In the genomic region with DNA sequence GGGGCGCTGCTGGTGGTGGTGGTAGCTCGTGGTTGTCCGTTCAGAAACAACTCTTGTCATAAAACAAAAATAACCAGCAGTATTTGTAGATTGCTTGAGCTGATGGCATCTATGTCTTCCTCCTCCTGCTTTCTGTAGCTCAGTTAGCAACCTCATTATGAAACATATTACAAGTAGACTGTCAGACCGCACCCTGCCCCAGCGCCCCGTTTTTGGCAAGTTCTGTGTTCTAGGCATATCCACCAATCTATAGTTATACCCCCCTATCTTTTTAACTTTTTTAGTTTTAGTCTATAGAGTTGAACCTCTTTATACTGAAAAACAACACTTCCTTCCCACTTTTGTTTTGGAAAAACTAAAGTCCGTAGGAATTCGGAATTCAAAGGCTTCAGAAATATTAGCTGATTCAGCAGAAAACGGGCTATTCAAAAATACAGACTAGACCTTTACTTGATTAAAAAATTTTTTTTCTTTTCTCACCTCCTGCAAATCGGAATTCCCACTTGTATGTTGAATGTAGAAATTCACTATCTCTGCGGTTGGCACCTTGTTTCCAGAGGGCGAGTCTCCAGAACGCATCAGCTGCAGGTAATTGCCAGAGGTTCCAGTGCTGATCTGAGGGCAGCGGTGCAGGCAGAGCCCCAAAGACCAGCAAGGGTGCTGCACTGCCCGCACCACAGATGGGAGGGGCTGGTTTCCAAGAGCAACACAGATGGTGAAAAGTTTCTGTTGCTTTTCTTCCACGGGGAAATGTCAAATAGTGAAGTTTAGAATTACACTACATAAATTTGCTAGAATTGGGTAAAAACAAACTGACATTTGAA, we compare ENCODE assay signal across 9 cellular contexts. TPM values are rescaled to one million over a fixed set of nuclear protein-coding genes. Genes with fewer than 3 reads are reported as not detected.
DNase-seq lines count a peak whose midpoint lies in the region; ATAC-seq, FAIRE-seq and TF ChIP-seq lines count a peak whose summit lies in the region.
"Had no signal": no experiment of that assay in that cellular context is flagged by ENCODE, and none has a peak within 500 bp of the region (broad histone marks: within the 10 kb centered on the region; RNA-seq: fewer than 3 reads in every experiment).

No MANE protein-coding gene starts in this region.

- H3K4me3 ChIP-seq in kidney (ENCODE audit: low read length in 2 of 2), result peak overlapping the region; percentile 81 to 82
- peak overlapping the region; percentile 94 for H3K4me3 ChIP-seq in suprapubic skin

- H3K27me3 ChIP-seq in suprapubic skin, result peaks cover 5% of the 10 kb centered on the region

- no peak for ATAC-seq in activated CD8-positive, alpha-beta memory T cell treated with anti-CD3 and anti-CD28 coated beads, Interleukin-2, amount 10 ng/mL, durations not matched to agents 7 days and 5 days
- no peak for ATAC-seq in activated naive CD8-positive, alpha-beta T cell treated with anti-CD3 and anti-CD28 coated beads, Interleukin-2, amount 50 U/mL, for 24 hours
- ATAC-seq in GM21526 (IDR thresholded peaks at IDR 0.05; ENCODE audit: low FRiP score, unreplicated experiment), result no peak

- H3K36me3 ChIP-seq in kidney (ENCODE audit: control insufficient read depth in 1 of 2, insufficient read depth in 2 of 2, low read length in 2 of 2), result no peaks in the 10 kb centered on the region
- H3K36me3 ChIP-seq in suprapubic skin, result no peaks in the 10 kb centered on the region

- H3K9me3 ChIP-seq in kidney (ENCODE audit: control insufficient read depth in 1 of 2, low read length in 2 of 2) (no peaks in the 10 kb centered on the region), suprapubic skin (no peaks in the 10 kb centered on the region)

- no peak for TF ChIP-seq POLR2A in suprapubic skin (IDR thresholded peaks at IDR 0.05)

- peaks cover 25% of the 10 kb centered on the region for H3K4me1 Mint-ChIP-seq in activated CD8-positive, alpha-beta memory T cell treated with anti-CD3 and anti-CD28 coated beads, Interleukin-2, amount 10 ng/mL, durations not matched to agents 7 days and 5 days
- H3K4me1 Mint-ChIP-seq in activated naive CD8-positive, alpha-beta T cell treated with anti-CD3 and anti-CD28 coated beads, Interleukin-2, amount 50 U/mL, for 24 hours, result peaks cover 24% of the 10 kb centered on the region

- peak overlapping the region in 1 of 2 donors; percentile 72 for H3K9ac ChIP-seq in kidney (ENCODE audit: low read length in 2 of 2)

- DNase-seq in activated CD8-positive, alpha-beta memory T cell treated with anti-CD3 and anti-CD28 coated beads, Interleukin-2, amount 10 ng/mL, durations not matched to agents 7 days and 5 days, result no peak
- no peak for DNase-seq in activated CD8-positive, alpha-beta memory T cell treated with anti-CD3 and anti-CD28 coated beads, Interleukin-2, amount 50 U/mL, for 48 hours
- DNase-seq in activated naive CD8-positive, alpha-beta T cell treated with anti-CD3 and anti-CD28 coated beads, Interleukin-2, amount 50 U/mL, for 24 hours, result no peak
- DNase-seq in kidney (no peak), suprapubic skin (ENCODE audit: low spot score in 2 of 2) (no peak), NCI-H2196 (lab: John Stamatoyannopoulos, UW; ENCODE audit: unreplicated experiment) (no peak), COLO829 (ENCODE audit: low spot score) (no peak)

- FAIRE-seq in kidney (lab: Jason Lieb, UNC), result no peak

- no peak for TF ChIP-seq CTCF in kidney (IDR thresholded peaks at IDR 0.05; ENCODE audit: borderline replicate concordance, extremely low read depth, insufficient read depth)
- TF ChIP-seq CTCF in suprapubic skin (IDR thresholded peaks at IDR 0.05), result no peak

- H3K27me3 Mint-ChIP-seq in activated CD8-positive, alpha-beta memory T cell treated with anti-CD3 and anti-CD28 coated beads, Interleukin-2, amount 10 ng/mL, durations not matched to agents 7 days and 5 days, result peaks cover 55% of the 10 kb centered on the region
- H3K27me3 Mint-ChIP-seq in activated naive CD8-positive, alpha-beta T cell treated with anti-CD3 and anti-CD28 coated beads, Interleukin-2, amount 50 U/mL, for 24 hours, result peaks cover 43% of the 10 kb centered on the region

- no peaks in the 10 kb centered on the region for H3K9me3 Mint-ChIP-seq in activated CD8-positive, alpha-beta memory T cell treated with anti-CD3 and anti-CD28 coated beads, Interleukin-2, amount 10 ng/mL, durations not matched to agents 7 days and 5 days (ENCODE audit: low read depth)
- H3K9me3 Mint-ChIP-seq in activated naive CD8-positive, alpha-beta T cell treated with anti-CD3 and anti-CD28 coated beads, Interleukin-2, amount 50 U/mL, for 24 hours, result no peaks in the 10 kb centered on the region

- H3K4me3 Mint-ChIP-seq in activated CD8-positive, alpha-beta memory T cell treated with anti-CD3 and anti-CD28 coated beads, Interleukin-2, amount 10 ng/mL, durations not matched to agents 7 days and 5 days, result peak overlapping the region; percentile 65
- peak overlapping the region; percentile 75 for H3K4me3 Mint-ChIP-seq in activated naive CD8-positive, alpha-beta T cell treated with anti-CD3 and anti-CD28 coated beads, Interleukin-2, amount 50 U/mL, for 24 hours

- no peak for TF ChIP-seq EP300 in suprapubic skin (IDR thresholded peaks at IDR 0.05)

- intact Hi-C loops in kidney (cut with DNase I), result no loop called here

- 9% methylated on average over 16 of the region's 16 CpGs for WGBS in suprapubic skin

- CTCF ChIA-PET in activated CD8-positive, alpha-beta memory T cell treated with anti-CD3 and anti-CD28 coated beads, Interleukin-2, amount 10 ng/mL, durations not matched to agents 7 days and 5 days (lab: Charles Lee), result interaction anchor here (1.1 kb wide), 2 partner anchors 9 to 405 kb away, joined by 3 read pairs; no protein-coding TSS in a partner anchor

- H3K27ac Mint-ChIP-seq in activated CD8-positive, alpha-beta memory T cell treated with anti-CD3 and anti-CD28 coated beads, Interleukin-2, amount 10 ng/mL, durations not matched to agents 7 days and 5 days, result no peak overlapping the region
- no peak overlapping the region for H3K27ac Mint-ChIP-seq in activated naive CD8-positive, alpha-beta T cell treated with anti-CD3 and anti-CD28 coated beads, Interleukin-2, amount 50 U/mL, for 24 hours

- H3K27ac ChIP-seq in kidney (ENCODE audit: low read depth in 2 of 2, low read length in 2 of 2), result peak overlapping the region; percentile 70 to 72
- no peak overlapping the region for H3K27ac ChIP-seq in suprapubic skin

- H3K4me1 ChIP-seq in kidney (ENCODE audit: control insufficient read depth in 1 of 2, insufficient read depth in 1 of 2, low read depth in 1 of 2, low read length in 2 of 2) (peaks cover 4 to 7% of the 10 kb centered on the region in 2 donors), suprapubic skin (peaks cover 40% of the 10 kb centered on the region)

- no peaks in the 10 kb centered on the region for H3K36me3 Mint-ChIP-seq in activated CD8-positive, alpha-beta memory T cell treated with anti-CD3 and anti-CD28 coated beads, Interleukin-2, amount 10 ng/mL, durations not matched to agents 7 days and 5 days
- H3K36me3 Mint-ChIP-seq in activated naive CD8-positive, alpha-beta T cell treated with anti-CD3 and anti-CD28 coated beads, Interleukin-2, amount 50 U/mL, for 24 hours (ENCODE audit: low read depth), result no peaks in the 10 kb centered on the region

RNA-seq across cellular contexts. Expression of a gene that starts 2.1 kb away (rescaled TPM):
- under 1 TPM; 0.18 to 0.35 TPM for total RNA-seq in activated CD8-positive, alpha-beta memory T cell treated with anti-CD3 and anti-CD28 coated beads, Interleukin-2, amount 10 ng/mL, durations not matched to agents 7 days and 5 days
- total RNA-seq in kidney, result 18.8 TPM
- polyA plus RNA-seq in kidney (ENCODE audit: insufficient read depth, low read depth, low replicate concordance), result 10.8 TPM
- total RNA-seq in suprapubic skin, result 10 to 100 TPM in 1 of 4 donors, 1 to 10 TPM in 3; 3.5 to 10.3 (median 6.0) TPM

RNA-seq across cellular contexts. Expression of a gene that starts 39.0 kb away (rescaled TPM):
- not detected for total RNA-seq in activated CD8-positive, alpha-beta memory T cell treated with anti-CD3 and anti-CD28 coated beads, Interleukin-2, amount 10 ng/mL, durations not matched to agents 7 days and 5 days
- total RNA-seq in kidney (not detected), suprapubic skin (1 to 10 TPM in 1 of 4 donors, under 1 TPM in 1, not detected in 2; 0.42 to 1.2 TPM)
- polyA plus RNA-seq in kidney (ENCODE audit: insufficient read depth, low read depth, low replicate concordance), result not detected
- total RNA-seq: T-helper 1 cell treated with Interleukin-12 subunit alpha and Interleukin-12 subunit beta and Interleukin-4 antibody, amounts not matched to agents 30 ng/mL and 1 ng/mL, for 36 hours had no signal
